Comparison of ENCODE assay signal across 28 cellular contexts in the genomic region with DNA sequence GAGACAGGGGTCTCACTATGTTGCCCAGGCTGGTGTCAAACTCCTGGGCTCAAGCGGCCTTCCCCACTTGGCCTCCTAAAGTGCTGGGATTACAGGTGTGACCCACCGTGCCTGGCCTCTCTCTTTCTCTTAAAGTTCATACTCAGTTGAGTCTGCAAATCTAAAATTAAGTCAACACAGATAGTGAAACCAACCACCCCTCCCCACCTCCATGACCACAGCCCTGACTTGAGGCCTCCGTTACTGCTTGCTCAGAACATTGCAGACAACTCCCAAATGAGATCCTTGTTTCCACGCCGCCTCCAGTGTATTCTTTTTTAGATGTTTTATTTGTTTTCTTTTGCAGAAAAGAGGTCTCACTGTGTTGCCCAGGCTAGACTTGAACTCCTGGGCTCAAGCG.
"Had no signal": no experiment of that assay in that cellular context is flagged by ENCODE, and none has a peak within 500 bp of the region (broad histone marks: within the 10 kb centered on the region; RNA-seq: fewer than 3 reads in every experiment).

No MANE protein-coding gene starts in this region.

- ATAC-seq: activated CD4-positive, CD25-positive, alpha-beta regulatory T cell treated with anti-CD3 and anti-CD28 coated beads, Interleukin-2, amount 50 U/mL, for 24 hours; activated CD8-positive, alpha-beta memory T cell treated with anti-CD3 and anti-CD28 coated beads, Interleukin-2, amount 10 ng/mL, durations not matched to agents 7 days and 5 days; activated CD8-positive, alpha-beta T cell treated with anti-CD3 and anti-CD28 coated beads, Interleukin-2, amount 10 ng/mL, durations not matched to agents 7 days and 5 days; activated naive CD4-positive, alpha-beta T cell treated with anti-CD3 and anti-CD28 coated beads, Interleukin-2, amount 50 U/mL, for 72 hours; esophagus mucosa; T-helper 17 cell had no signal

- H3K27me3 ChIP-seq: brain microvascular endothelial cell, dorsolateral prefrontal cortex had no signal

- H3K27ac ChIP-seq: brain microvascular endothelial cell, coronary artery, dorsolateral prefrontal cortex, WERI-Rb-1 had no signal

- H3K36me3 ChIP-seq: brain microvascular endothelial cell, WERI-Rb-1 had no signal

- H3K4me3 ChIP-seq: coronary artery, dorsolateral prefrontal cortex had no signal

- DNase-seq: activated B cell treated with CpG ODN at 0.5 μM for 24 hours; activated CD4-positive, alpha-beta memory T cell treated with anti-CD3 and anti-CD28 coated beads for 36 hours; activated CD4-positive, alpha-beta T cell treated with anti-CD3 and anti-CD28 coated beads for 48 hours; activated CD8-positive, alpha-beta memory T cell treated with anti-CD3 and anti-CD28 coated beads, Interleukin-2, amount 10 ng/mL, durations not matched to agents 7 days and 5 days; activated CD8-positive, alpha-beta memory T cell treated with anti-CD3 and anti-CD28 coated beads, Interleukin-2, amount 50 U/mL, for 4 hours; activated CD8-positive, alpha-beta T cell treated with anti-CD3 and anti-CD28 coated beads, Interleukin-2, amount 10 ng/mL, durations not matched to agents 7 days and 5 days; activated effector memory CD4-positive, alpha-beta T cell treated with anti-CD3 and anti-CD28 coated beads, Interleukin-2, amount 50 U/mL, for 16 hours; activated naive CD4-positive, alpha-beta T cell treated with anti-CD3 and anti-CD28 coated beads, Interleukin-2, amount 10 ng/mL, durations not matched to agents 7 days and 5 days; activated naive CD8-positive, alpha-beta T cell treated with anti-CD3 and anti-CD28 coated beads, Interleukin-2, amount 10 ng/mL, durations not matched to agents 7 days and 5 days; activated T-cell treated with anti-CD3 and anti-CD28 coated beads, Interleukin-2, amount 50 U/mL, for 1 hour; activated T-cell treated with anti-CD3 and anti-CD28 coated beads, Interleukin-2, amount 50 U/mL, for 48 hours; anterior cingulate cortex; brain microvascular endothelial cell; dorsolateral prefrontal cortex; effector memory CD4-positive, alpha-beta T cell; endodermal cell; foreskin fibroblast; head of caudate nucleus; T-helper 17 cell; T1000; WERI-Rb-1 had no signal

- FAIRE-seq: astrocyte, bronchial epithelial cell, frontal cortex had no signal
